ENCODE assay signal across 8 cellular contexts in genomic region chr18:22223263-22223960, GRCh38. TPM values are rescaled to one million over a fixed set of nuclear protein-coding genes. Genes with fewer than 3 reads are reported as not detected.
DNase-seq lines count a peak whose midpoint lies in the region; ATAC-seq, FAIRE-seq and TF ChIP-seq lines count a peak whose summit lies in the region.

No MANE protein-coding gene starts in this region.

- no peak overlapping the region for H3K14ac ChIP-seq in trophoblast cell (ENCODE audit: low read length)

- no peak for FAIRE-seq in GM12891 (lab: Jason Lieb, UNC)

- no peak overlapping the region for H4K12ac ChIP-seq in trophoblast cell (ENCODE audit: low read depth, low read length)

- no peak overlapping the region for H2BK12ac ChIP-seq in trophoblast cell (ENCODE audit: low read length)

- no peak for ATAC-seq in HG02571 (IDR thresholded peaks at IDR 0.05; ENCODE audit: unreplicated experiment)
- ATAC-seq in HG02840 (IDR thresholded peaks at IDR 0.05; ENCODE audit: low FRiP score, unreplicated experiment): no peak

- no peaks in the 10 kb centered on the region for H3K36me3 ChIP-seq in trophoblast cell (ENCODE audit: control insufficient read depth in 1 of 2, insufficient read depth in 2 of 2, low read length in 2 of 2)

- no CpG with 5 or more reads among the region's 13 CpGs for WGBS in trophoblast cell (ENCODE audit: extremely low coverage, insufficient coverage, insufficient read length)

- H3K27ac ChIP-seq in trophoblast cell (ENCODE audit: low read depth, low read length): no peak overlapping the region

- no peak overlapping the region for H4K8ac ChIP-seq in trophoblast cell (ENCODE audit: low read depth, low read length)

- H2BK5ac ChIP-seq in trophoblast cell (ENCODE audit: low read depth, low read length, poor library complexity): no peak overlapping the region

- no peak overlapping the region for H3K4me2 ChIP-seq in trophoblast cell (ENCODE audit: low read length)

- H3K4me1 ChIP-seq in trophoblast cell (ENCODE audit: control insufficient read depth in 1 of 2, insufficient read depth in 2 of 2, low read length in 2 of 2): peaks cover 2% of the 10 kb centered on the region in 2 experiments

- DNase-seq in Daoy (ENCODE audit: low read depth) (peak; percentile 98), NCI-H2196 (lab: John Stamatoyannopoulos, UW; ENCODE audit: unreplicated experiment) (peak; percentile 90), epithelial cell of proximal tubule (ENCODE audit: low read depth) (peak; percentile 76), trophoblast cell (peak; percentile 98 to 100), GM12891 (ENCODE audit: insufficient read length, low spot score) (no peak), CD1c-positive myeloid dendritic cell (ENCODE audit: extremely low spot score) (no peak)

- TF ChIP-seq CTCF in epithelial cell of proximal tubule (conservative IDR thresholded peaks at IDR 0.05; ENCODE audit: low read depth, low read length): no peak

- H3K4ac ChIP-seq in trophoblast cell (ENCODE audit: low read depth, low read length): no peak overlapping the region

- H2BK120ac ChIP-seq in trophoblast cell (ENCODE audit: insufficient read depth, low read length, poor library complexity): no peak overlapping the region

- H3K9me3 ChIP-seq in trophoblast cell (ENCODE audit: insufficient read depth, low read depth, low read length): no peaks in the 10 kb centered on the region

- no peak overlapping the region for H3K9ac ChIP-seq in trophoblast cell (ENCODE audit: low read length)

- no peak overlapping the region for H2AK5ac ChIP-seq in trophoblast cell (ENCODE audit: low read length)

- H3K23ac ChIP-seq in trophoblast cell (ENCODE audit: low read length): no peak overlapping the region

- no peaks in the 10 kb centered on the region for H3K27me3 ChIP-seq in trophoblast cell (ENCODE audit: insufficient read depth, low read length)

- no peaks in the 10 kb centered on the region for H3K79me1 ChIP-seq in trophoblast cell (ENCODE audit: low read length)

- H2AFZ ChIP-seq in trophoblast cell (ENCODE audit: insufficient read depth, low read length, poor library complexity): no peak overlapping the region

- H3K79me2 ChIP-seq in trophoblast cell (ENCODE audit: control insufficient read depth, insufficient read depth, low read length, poor library complexity): no peaks in the 10 kb centered on the region

- no peak for TF ChIP-seq POLR2A in GM12891 (IDR thresholded peaks at IDR 0.05; ENCODE audit: low read depth, low read length)

- no peak overlapping the region for H4K91ac ChIP-seq in trophoblast cell (ENCODE audit: low read depth, low read length)

- no peak overlapping the region for H3K18ac ChIP-seq in trophoblast cell (ENCODE audit: low read length)

- H3K4me3 ChIP-seq in epithelial cell of proximal tubule (ENCODE audit: low read depth, low read length) (no peak overlapping the region), trophoblast cell (ENCODE audit: low read depth, low read length) (no peak overlapping the region)

TF ChIP-seq in GM12891, 5 proteins besides CTCF, POLR2A, EP300 and RAD21:
- TF ChIP-seq TAF1 (IDR thresholded peaks at IDR 0.05; ENCODE audit: low read depth, low read length): no peak
- no peak for TF ChIP-seq SPI1 (IDR thresholded peaks at IDR 0.05; ENCODE audit: low read depth, low read length)
- TF ChIP-seq PAX5 (IDR thresholded peaks at IDR 0.05; ENCODE audit: insufficient read depth, low read length, severe bottlenecking): no peak
- TF ChIP-seq POU2F2 (IDR thresholded peaks at IDR 0.05; ENCODE audit: low read depth, low read length): no peak
- TF ChIP-seq POLR2AphosphoS5 (IDR thresholded peaks at IDR 0.05; ENCODE audit: low read depth, low read length): no peak

RNA-seq across cellular contexts. Expression of gene GATA6, which starts 54.0 kb away (rescaled TPM):
- total RNA-seq in Daoy (2014; rRNA removed; shearing (Covaris generic)): 18.2 and 19.0 TPM in 2 replicates
- total RNA-seq in epithelial cell of proximal tubule: 1.2 and 2.7 TPM in 2 replicates
- 1.7 and 1.9 TPM in 2 replicates for polyA plus RNA-seq in trophoblast cell (2013)
- polyA plus RNA-seq in GM12891 (2012; ENCODE audit: low read depth, missing spikeins): 0.03 TPM

Comparison
In these comparisons a context has a peak if more than half of its experiments do, and no peak if none do; other contexts are left out.
1. DNase-seq: peak in Daoy (single experiment), NCI-H2196 (single experiment), epithelial cell of proximal tubule (single experiment) and trophoblast cell (2 of 2); none in GM12891 (single experiment) and CD1c-positive myeloid dendritic cell (single experiment).